Comparison of ENCODE assay signal across 8 cellular contexts in the genomic region with DNA sequence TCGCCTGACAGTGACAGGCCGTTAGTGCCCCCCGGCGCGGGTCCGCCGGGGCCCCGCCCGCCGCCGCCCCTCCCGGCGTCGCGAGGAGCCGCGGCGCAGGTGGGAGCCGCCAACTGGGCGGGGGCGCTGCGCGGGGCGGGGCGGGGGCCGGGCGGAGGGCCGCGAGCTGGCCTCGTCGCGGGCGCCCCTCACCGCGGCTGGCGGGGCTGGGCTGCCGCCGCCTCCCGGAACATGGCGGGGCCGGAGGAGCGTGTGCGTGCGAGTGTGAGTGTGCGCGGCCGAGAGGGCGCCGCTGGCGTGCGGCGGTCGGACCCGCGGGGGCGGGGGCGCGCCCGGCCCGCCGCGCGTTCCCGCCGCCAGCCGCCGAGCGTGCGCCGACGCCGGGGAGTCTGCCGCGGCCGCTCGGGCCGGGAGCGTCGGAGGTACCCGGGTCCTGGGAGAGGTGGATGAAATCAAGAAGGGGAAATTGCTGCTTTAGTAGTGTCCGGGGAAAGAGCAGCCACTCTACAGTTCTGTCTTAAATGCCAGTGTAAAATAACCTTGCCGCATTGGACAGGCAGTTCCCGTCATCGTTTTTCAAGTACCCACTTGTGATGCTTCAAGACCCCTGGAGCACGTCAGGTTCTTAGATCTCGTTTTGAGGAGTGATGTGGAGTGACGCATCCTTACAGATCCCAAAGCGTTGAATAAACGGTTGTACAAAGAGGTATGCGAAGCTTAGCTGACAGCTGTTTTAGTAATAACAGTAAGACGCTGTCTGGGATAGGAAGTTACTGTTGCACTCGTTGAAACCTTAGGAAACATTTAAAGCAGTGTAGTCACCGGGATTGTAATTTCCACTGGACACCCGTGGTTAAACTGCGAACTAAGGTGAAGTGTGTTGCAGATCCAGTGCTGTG. TPM values are rescaled to one million over a fixed set of nuclear protein-coding genes. Genes with fewer than 3 reads are reported as not detected.
DNase-seq lines count a peak whose midpoint lies in the region; ATAC-seq and TF ChIP-seq lines count a peak whose summit lies in the region.

No MANE protein-coding gene starts in this region.

- H3K27ac ChIP-seq in CD8-positive, alpha-beta T cell (ENCODE audit: low read depth, low read length) = peak overlapping the region; percentile 96
- H3K27ac ChIP-seq in epithelial cell of prostate = peak overlapping the region; percentile 97

- H3K36me3 Mint-ChIP-seq in CD8-positive, alpha-beta T cell = peaks cover 36% of the 10 kb centered on the region

- POLR2A ChIA-PET in CD8-positive, alpha-beta T cell (lab: Charles Lee) = interaction anchor here (0.7 to 6.8 kb wide), 19 partner anchors 9 to 776 kb away, joined by 3 to 83 read pairs (median 8); a partner anchor contains a TSS

- no peaks in the 10 kb centered on the region for H3K9me3 Mint-ChIP-seq in CD8-positive, alpha-beta T cell

- no peaks in the 10 kb centered on the region for H3K9me3 ChIP-seq in CD8-positive, alpha-beta T cell (ENCODE audit: low read length)
- no peaks in the 10 kb centered on the region for H3K9me3 ChIP-seq in mucosa of stomach (ENCODE audit: control insufficient read depth, low read length)

- peak; percentile 41 for ATAC-seq in CD8-positive, alpha-beta T cell
- ATAC-seq in GM19452 (IDR thresholded peaks at IDR 0.05; ENCODE audit: unreplicated experiment) (peak; percentile 37), HG03571 (IDR thresholded peaks at IDR 0.05; ENCODE audit: unreplicated experiment) (peak; percentile 32)

- intact Hi-C loops in CD8-positive, alpha-beta T cell (cut with DNase I, micrococcal nuclease) = loop anchor here (2.0 to 10.0 kb wide), 4 partner anchors 477 to 775 kb away; a partner anchor contains a TSS

- peak overlapping the region; percentile 93 for H3K4me3 ChIP-seq in CD8-positive, alpha-beta T cell (ENCODE audit: low read depth, low read length)
- peak overlapping the region; percentile 42 for H3K4me3 ChIP-seq in mucosa of stomach (ENCODE audit: low read length)

- H3K4me3 Mint-ChIP-seq in CD8-positive, alpha-beta T cell = peak overlapping the region; percentile 99

- H3K4me1 ChIP-seq in CD8-positive, alpha-beta T cell (ENCODE audit: insufficient read depth, low read length) = peaks cover 64% of the 10 kb centered on the region
- H3K4me1 ChIP-seq in mucosa of stomach (ENCODE audit: control insufficient read depth, insufficient read depth, low read length) = peaks cover 21% of the 10 kb centered on the region

- no peaks in the 10 kb centered on the region for H3K36me3 ChIP-seq in CD8-positive, alpha-beta T cell (ENCODE audit: insufficient read depth, low read length)
- no peaks in the 10 kb centered on the region for H3K36me3 ChIP-seq in mucosa of stomach (ENCODE audit: control insufficient read depth, insufficient read depth, low read length)

- CTCF ChIA-PET in CD8-positive, alpha-beta T cell (lab: Charles Lee) = interaction anchor here (1.2 to 4.5 kb wide), 9 partner anchors 11 to 64 kb away, joined by 3 to 31 read pairs (median 4); no protein-coding TSS in a partner anchor

- peaks cover 73% of the 10 kb centered on the region for H3K4me1 Mint-ChIP-seq in CD8-positive, alpha-beta T cell (ENCODE audit: low read depth)

- peak; percentile 49 to 85 (median 63) for DNase-seq in CD8-positive, alpha-beta T cell
- DNase-seq in NOMO-1 treated with DMSO at 0.1 percent for 48 hours (lab: John Stamatoyannopoulos, UW; ENCODE audit: unreplicated experiment) (peak; percentile 63), activated T-cell treated with anti-CD3 and anti-CD28 coated beads for 4 hours (peak; percentile 37), epithelial cell of prostate (ENCODE audit: low read depth, low spot score) (peak; percentile 43)
- peak; percentile 24 to 73 for DNase-seq in stimulated activated CD8-positive, alpha-beta memory T cell treated with anti-CD3 and anti-CD28 coated beads, Interleukin-7, amount 100 ng/mL, for 4 hours (ENCODE audit: low read depth in 2 of 2)

- no peaks in the 10 kb centered on the region for H3K27me3 Mint-ChIP-seq in CD8-positive, alpha-beta T cell (ENCODE audit: low read depth)

- peak overlapping the region; percentile 99 for H3K27ac Mint-ChIP-seq in CD8-positive, alpha-beta T cell

- peak overlapping the region; percentile 80 for H3K9ac ChIP-seq in mucosa of stomach (ENCODE audit: low read length)

- no peaks in the 10 kb centered on the region for H3K27me3 ChIP-seq in CD8-positive, alpha-beta T cell (ENCODE audit: insufficient read depth, low read length)
- H3K27me3 ChIP-seq in mucosa of stomach (ENCODE audit: control insufficient read depth, insufficient read depth, low read length) = no peaks in the 10 kb centered on the region

- no peak for TF ChIP-seq CTCF in CD8-positive, alpha-beta T cell (IDR thresholded peaks at IDR 0.05)

RNA-seq across cellular contexts. Expression of a gene that starts 0.8 kb away (rescaled TPM):
- 100 to 1,000 TPM; 167 to 177 TPM for total RNA-seq in CD8-positive, alpha-beta T cell

RNA-seq across cellular contexts. Expression of a gene that starts 34.9 kb away (rescaled TPM):
- 100 to 1,000 TPM; 229 to 249 TPM for total RNA-seq in CD8-positive, alpha-beta T cell

Comparison
In these comparisons a context has a peak if more than half of its experiments do, and no peak if none do; other contexts are left out.
1. Peak in every context shown above with its lines: DNase-seq, ATAC-seq, H3K4me3 ChIP-seq and H3K27ac ChIP-seq.